ENCODE assay signal across 8 cellular contexts in the genomic region with DNA sequence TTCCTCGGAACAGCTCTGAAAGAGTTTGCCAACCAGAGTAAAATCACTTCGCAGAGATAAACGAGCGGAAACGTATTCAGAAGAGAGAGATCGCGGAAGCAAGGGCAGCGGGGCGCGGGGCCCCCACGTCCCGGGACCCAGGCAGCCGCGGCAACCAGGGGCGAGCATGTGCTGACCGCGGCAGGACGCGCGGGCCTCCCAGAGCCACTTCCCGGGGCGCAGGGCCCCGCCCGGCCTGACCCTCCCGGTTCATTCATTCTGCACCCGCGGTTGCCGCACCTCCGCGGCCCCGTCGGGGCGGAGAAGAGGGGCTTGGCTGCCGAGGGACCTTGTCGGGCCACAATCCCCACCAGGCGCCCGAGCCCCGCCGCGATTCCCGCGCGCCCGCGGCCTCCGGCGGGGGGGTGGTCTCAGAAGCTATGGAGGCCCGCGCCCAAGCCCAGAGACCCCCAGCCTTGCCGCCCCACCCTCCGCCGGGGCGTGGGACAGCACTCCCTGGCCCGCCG. TPM values are rescaled to one million over a fixed set of nuclear protein-coding genes. Genes with fewer than 3 reads are reported as not detected.
DNase-seq lines count a peak whose midpoint lies in the region; ATAC-seq and TF ChIP-seq lines count a peak whose summit lies in the region.

No MANE protein-coding gene starts in this region.

- H3K9ac ChIP-seq in HUES64 (ENCODE audit: low read depth, low read length) = peak overlapping the region; percentile 97

- no peaks in the 10 kb centered on the region for H3K27me3 Mint-ChIP-seq in effector memory CD8-positive, alpha-beta T cell

- H3K27ac ChIP-seq in HUES64 (ENCODE audit: low read depth, low read length) (peak overlapping the region; percentile 98), suprapubic skin (peak overlapping the region; percentile 95)

- peaks cover 16% of the 10 kb centered on the region for H3K36me3 Mint-ChIP-seq in effector memory CD8-positive, alpha-beta T cell (ENCODE audit: insufficient read depth)

- H3K27me3 ChIP-seq in GM06990 (replicated peaks; ENCODE audit: control insufficient read depth, insufficient read depth, low read length) (no peaks in the 10 kb centered on the region), HUES64 (ENCODE audit: insufficient read depth, low read length) (no peaks in the 10 kb centered on the region), suprapubic skin (no peaks in the 10 kb centered on the region)

- peak overlapping the region; percentile 86 for H3K4me3 ChIP-seq in GM06990 (replicated peaks; ENCODE audit: low read depth, low read length)
- peak overlapping the region; percentile 89 for H3K4me3 ChIP-seq in HUES64 (ENCODE audit: low read length)
- H3K4me3 ChIP-seq in suprapubic skin = peak overlapping the region; percentile 99

- H3K4me1 ChIP-seq in HUES64 (ENCODE audit: insufficient read depth, low read length) (peaks cover 34% of the 10 kb centered on the region), suprapubic skin (peaks cover 31% of the 10 kb centered on the region)

- peak; percentile 4 for ATAC-seq in effector memory CD8-positive, alpha-beta T cell (replicated peaks)

- peak overlapping the region; percentile 95 to 98 for H3K4me3 Mint-ChIP-seq in effector memory CD8-positive, alpha-beta T cell

- H3K27ac Mint-ChIP-seq in effector memory CD8-positive, alpha-beta T cell = peak overlapping the region; percentile 96 to 97

- TF ChIP-seq POLR2A in suprapubic skin (IDR thresholded peaks at IDR 0.05) = no peak

- WGBS in HUES64 = under 1% methylated on average over 55 of the region's 55 CpGs
- WGBS in suprapubic skin = under 1% methylated on average over 13 of the region's 55 CpGs

- H3K9me3 Mint-ChIP-seq in effector memory CD8-positive, alpha-beta T cell = no peaks in the 10 kb centered on the region

- TF ChIP-seq CTCF in GM06990 (IDR thresholded peaks at IDR 0.05; ENCODE audit: insufficient read depth, low read length, poor library complexity, severe bottlenecking) (no peak), suprapubic skin (IDR thresholded peaks at IDR 0.05) (no peak)

- peak; percentile 59 for DNase-seq in GM06990 (ENCODE audit: extremely low read depth, insufficient read length)
- DNase-seq in activated CD4-positive, alpha-beta T cell treated with anti-CD3 and anti-CD28 coated beads, Interleukin-2, amount 50 U/mL, for 48 hours = peak; percentile 39
- peak; percentile 9 to 21 (median 20) for DNase-seq in effector memory CD8-positive, alpha-beta T cell
- DNase-seq in mucosa of gallbladder (ENCODE audit: low spot score) = peak; percentile 18
- peak in 1 of 2 donors; percentile 79 for DNase-seq in suprapubic skin (ENCODE audit: low spot score in 2 of 2)
- no peak for DNase-seq in NCI-H187 (lab: John Stamatoyannopoulos, UW)
- no peak for DNase-seq in NCI-H128 (lab: John Stamatoyannopoulos, UW; ENCODE audit: unreplicated experiment)

- H3K4me1 Mint-ChIP-seq in effector memory CD8-positive, alpha-beta T cell (ENCODE audit: low read depth in 2 of 2) = peaks cover 45 to 53% of the 10 kb centered on the region in 2 donors

- no peak for TF ChIP-seq EP300 in suprapubic skin (IDR thresholded peaks at IDR 0.05)

- H3K36me3 ChIP-seq in GM06990 (ENCODE audit: control insufficient read depth, insufficient read depth, low read length) = no peaks in the 10 kb centered on the region
- H3K36me3 ChIP-seq in HUES64 (ENCODE audit: insufficient read depth, low read length) = no peaks in the 10 kb centered on the region
- no peaks in the 10 kb centered on the region for H3K36me3 ChIP-seq in suprapubic skin

- H3K9me3 ChIP-seq in HUES64 (ENCODE audit: insufficient read depth, low read depth, low read length) = no peaks in the 10 kb centered on the region
- H3K9me3 ChIP-seq in suprapubic skin = no peaks in the 10 kb centered on the region

RNA-seq across cellular contexts. Expression of gene UBE2N, which starts 0.6 kb away (rescaled TPM):
- polyA plus RNA-seq in HUES64 (2013, experiment 1 of 2) = 205 TPM
- polyA plus RNA-seq in HUES64 (2013, experiment 2 of 2) = 206 TPM
- 80.5 TPM for total RNA-seq in mucosa of gallbladder
- total RNA-seq in suprapubic skin = 10 to 100 TPM; 23.1 to 71.3 (median 54.3) TPM

RNA-seq across cellular contexts. Expression of gene MRPL42, which starts 26.1 kb away (rescaled TPM):
- 116 TPM for polyA plus RNA-seq in HUES64 (2013, experiment 1 of 2)
- polyA plus RNA-seq in HUES64 (2013, experiment 2 of 2) = 140 TPM
- 51.9 TPM for total RNA-seq in mucosa of gallbladder
- total RNA-seq in suprapubic skin = 10 to 100 TPM; 49.1 to 52.1 (median 50.8) TPM

Comparison
In these comparisons a context has a peak if more than half of its experiments do, and no peak if none do; other contexts are left out.
1. DNase-seq: peak in GM06990 (single experiment), activated CD4-positive, alpha-beta T cell treated with anti-CD3 and anti-CD28 coated beads, Interleukin-2, amount 50 U/mL, for 48 hours (2 of 2), effector memory CD8-positive, alpha-beta T cell (3 of 3) and mucosa of gallbladder (single experiment); none in NCI-H187 (0 of 2) and NCI-H128 (single experiment).
2. Peak in every context shown above with its lines, with median percentiles within 50 percentile points of each other: H3K4me3 ChIP-seq.